Comparison of ENCODE assay signal across 20 cellular contexts in the genomic region with DNA sequence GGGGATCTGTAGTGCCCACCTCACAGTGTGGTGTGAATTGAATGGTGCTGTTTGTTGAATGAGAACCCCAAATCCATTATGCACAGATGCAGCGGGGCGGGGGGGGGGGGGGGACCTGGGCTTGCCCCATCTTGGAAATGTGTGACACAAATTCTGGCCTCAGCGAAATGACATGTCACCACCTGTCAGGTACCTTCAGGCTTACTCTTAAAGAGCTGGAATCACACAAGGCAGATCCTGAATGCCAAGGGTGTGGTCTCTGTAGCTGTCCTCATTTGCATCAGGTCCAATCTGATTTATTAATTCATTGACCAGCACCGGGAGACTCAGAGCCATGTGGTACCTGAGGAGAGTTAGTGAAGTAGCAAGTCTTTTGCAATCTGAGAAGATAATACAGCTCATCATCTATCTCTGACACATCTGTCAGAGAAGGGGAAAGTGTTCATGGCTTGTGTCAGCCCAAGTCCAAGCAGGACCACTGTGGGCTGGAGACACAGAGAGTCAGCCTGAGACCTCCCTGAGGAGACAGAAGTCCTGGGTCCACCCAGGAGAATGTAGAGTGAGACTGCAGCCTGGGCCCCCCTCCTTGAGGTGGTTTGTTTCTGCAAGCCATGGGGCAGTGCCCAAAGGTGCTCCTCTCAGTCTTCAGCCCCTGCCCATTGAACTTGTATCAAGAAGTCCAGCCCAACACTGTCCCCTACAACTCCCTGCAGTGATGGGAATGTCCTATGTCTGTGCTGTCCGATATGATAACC. TPM values are rescaled to one million over a fixed set of nuclear protein-coding genes. Genes with fewer than 3 reads are reported as not detected.
DNase-seq lines count a peak whose midpoint lies in the region; ATAC-seq and TF ChIP-seq lines count a peak whose summit lies in the region.
"Had no signal": no experiment of that assay in that cellular context is flagged by ENCODE, and none has a peak within 500 bp of the region (broad histone marks: within the 10 kb centered on the region; RNA-seq: fewer than 3 reads in every experiment).

No MANE protein-coding gene starts in this region.

- H3K4me3 ChIP-seq in epithelial cell of esophagus (ENCODE audit: low read length), result no peak overlapping the region
- no peak overlapping the region for H3K4me3 ChIP-seq in sigmoid colon
- H3K4me3 ChIP-seq: HAP-1, PC-9, SJSA1 had no signal

- H3K4me3 Mint-ChIP-seq in stimulated activated naive CD8-positive, alpha-beta T cell treated with anti-CD3 and anti-CD28 coated beads, Interleukin-15, amount 100 ng/mL, for 72 hours, result no peak overlapping the region
- H3K4me3 Mint-ChIP-seq: IgD-negative memory B cell had no signal

- H3K27me3 Mint-ChIP-seq in stimulated activated naive CD8-positive, alpha-beta T cell treated with anti-CD3 and anti-CD28 coated beads, Interleukin-15, amount 100 ng/mL, for 72 hours, result peaks cover 19% of the 10 kb centered on the region

- no peak overlapping the region for H3K27ac ChIP-seq in sigmoid colon
- H3K27ac ChIP-seq: PC-9, SJSA1 had no signal

- 77 to 86% methylated on average over 5 of the region's 5 CpGs for WGBS in sigmoid colon, 2 donors

- H3K9me3 Mint-ChIP-seq in stimulated activated naive CD8-positive, alpha-beta T cell treated with anti-CD3 and anti-CD28 coated beads, Interleukin-15, amount 100 ng/mL, for 72 hours, result no peaks in the 10 kb centered on the region
- H3K9me3 Mint-ChIP-seq: IgD-negative memory B cell had no signal

- no peak overlapping the region for H3K27ac Mint-ChIP-seq in stimulated activated naive CD8-positive, alpha-beta T cell treated with anti-CD3 and anti-CD28 coated beads, Interleukin-15, amount 100 ng/mL, for 72 hours

- TF ChIP-seq EP300 in sigmoid colon (IDR thresholded peaks at IDR 0.05), result no peak

- no peaks in the 10 kb centered on the region for H3K9me3 ChIP-seq in sigmoid colon
- H3K9me3 ChIP-seq: HAP-1, SJSA1 had no signal

- ATAC-seq in stimulated activated naive CD8-positive, alpha-beta T cell treated with anti-CD3 and anti-CD28 coated beads, Interleukin-15, amount 100 ng/mL, for 72 hours, result peak; percentile 14
- no peak for ATAC-seq in stimulated activated naive CD8-positive, alpha-beta T cell treated with anti-CD3 and anti-CD28 coated beads, Interleukin-15, Interleukin-2, amounts not matched to agents 100 U/mL and 50 U/mL, for 24 hours

- TF ChIP-seq POLR2A in sigmoid colon (IDR thresholded peaks at IDR 0.05), result no peak

- DNase-seq in stimulated activated naive CD8-positive, alpha-beta T cell treated with anti-CD3 and anti-CD28 coated beads, Interleukin-15, amount 100 ng/mL, for 72 hours, result no peak
- no peak for DNase-seq in stimulated activated naive CD8-positive, alpha-beta T cell treated with anti-CD3 and anti-CD28 coated beads, Interleukin-15, Interleukin-2, amounts not matched to agents 100 U/mL and 50 U/mL, for 24 hours
- DNase-seq in epithelial cell of esophagus (ENCODE audit: low read depth) (peak; percentile 3), sigmoid colon (peak; percentile 47), NAMALWA (ENCODE audit: low spot score) (no peak), NCI-H446 treated with DMSO at 0.1 percent for 48 hours (lab: John Stamatoyannopoulos, UW) (no peak), OCI-M1 (lab: John Stamatoyannopoulos, UW) (no peak)
- DNase-seq: C1 segment of cervical spinal cord, DMS 273 treated with DMSO at 0.1 percent for 48 hours, DND-41, Karpas-422, NCI-H1048, NCI-H1436 treated with DMSO at 0.1 percent for 48 hours, NCI-H2029, NCI-H345, PC-9 had no signal

- intact Hi-C loops in sigmoid colon (cut with DNase I), result no loop called here

- no peak for TF ChIP-seq CTCF in epithelial cell of esophagus (IDR thresholded peaks at IDR 0.05; ENCODE audit: insufficient read depth, low read depth, low read length, missing control alignments)
- TF ChIP-seq CTCF in sigmoid colon (IDR thresholded peaks at IDR 0.05), result no peak

- no peaks in the 10 kb centered on the region for H3K36me3 ChIP-seq in sigmoid colon
- H3K36me3 ChIP-seq: HAP-1, SJSA1 had no signal

- H3K27me3 ChIP-seq in sigmoid colon, result no peaks in the 10 kb centered on the region

- H3K4me1 ChIP-seq in sigmoid colon, result peaks cover 0 to 4% (median 0%) of the 10 kb centered on the region in 4 donors
- H3K4me1 ChIP-seq: HAP-1, SJSA1 had no signal

- no peaks in the 10 kb centered on the region for H3K4me1 Mint-ChIP-seq in stimulated activated naive CD8-positive, alpha-beta T cell treated with anti-CD3 and anti-CD28 coated beads, Interleukin-15, amount 100 ng/mL, for 72 hours

RNA-seq across cellular contexts. Expression of gene ADCYAP1R1, which starts 46.7 kb away (rescaled TPM):
- total RNA-seq in sigmoid colon, result 10 to 100 TPM; 17.6 to 35.7 (median 21.4) TPM
- 1 to 10 TPM in 1 of 3 donors, under 1 TPM in 1, not detected in 1; 0.60 to 2.1 TPM for polyA plus RNA-seq in sigmoid colon
- total RNA-seq: MCF 10A, PC-9, SJSA1 had no signal
- polyA plus RNA-seq: IgD-negative memory B cell had no signal

Comparison
In these comparisons a context has a peak if more than half of its experiments do, and no peak if none do; other contexts are left out.
1. DNase-seq: peak in epithelial cell of esophagus (single experiment) and sigmoid colon (single experiment); none in stimulated activated naive CD8-positive, alpha-beta T cell treated with anti-CD3 and anti-CD28 coated beads, Interleukin-15, amount 100 ng/mL, for 72 hours (0 of 2), stimulated activated naive CD8-positive, alpha-beta T cell treated with anti-CD3 and anti-CD28 coated beads, Interleukin-15, Interleukin-2, amounts not matched to agents 100 U/mL and 50 U/mL, for 24 hours (single experiment), NAMALWA (single experiment), NCI-H446 treated with DMSO at 0.1 percent for 48 hours (single experiment) and OCI-M1 (single experiment).